Comparison of ENCODE assay signal across 16 cellular contexts in genomic region chr2:125371867-125372266, GRCh38.
A peak's percentile ranks its signal among the peaks of the same experiment; 100 is the strongest.
DNase-seq lines count a peak whose midpoint lies in the region; ATAC-seq, FAIRE-seq and TF ChIP-seq lines count a peak whose summit lies in the region.
"Had no signal": no experiment of that assay in that cellular context is flagged by ENCODE, and none has a peak within 500 bp of the region (broad histone marks: within the 10 kb centered on the region; RNA-seq: fewer than 3 reads in every experiment).

No MANE protein-coding gene starts in this region.

- peak; percentile 53 for ATAC-seq in GM18907 (IDR thresholded peaks at IDR 0.05; ENCODE audit: unreplicated experiment)

- H3K9ac ChIP-seq in MM.1S (ENCODE audit: low read length): no peak overlapping the region
- H3K9ac ChIP-seq: KMS-11 had no signal

- TF ChIP-seq CTCF in MM.1S (IDR thresholded peaks at IDR 0.05; ENCODE audit: low read length): no peak

- no peaks in the 10 kb centered on the region for H3K79me2 ChIP-seq in MM.1S (ENCODE audit: low read length)

- H3K4me3 ChIP-seq in MM.1S (ENCODE audit: low read length): no peak overlapping the region

- FAIRE-seq in GM12891 (lab: Jason Lieb, UNC): no peak
- FAIRE-seq: D721Med, G401.6, H1 had no signal

- no peak for TF ChIP-seq POLR2A in GM12891 (IDR thresholded peaks at IDR 0.05; ENCODE audit: low read depth, low read length)

- H3K9me3 ChIP-seq in MM.1S (replicated peaks; ENCODE audit: insufficient read depth, low read length): no peaks in the 10 kb centered on the region
- H3K9me3 ChIP-seq: BE2C, Caco-2 had no signal

- H3K4me2 ChIP-seq in MM.1S (ENCODE audit: low read depth, low read length): no peak overlapping the region
- H3K4me2 ChIP-seq: KMS-11 had no signal

- H3K4me1 ChIP-seq in MM.1S (ENCODE audit: low read length): 0 out of 2 replicates have a peak, but pooled peaks cover 2% of the 10 kb centered on the region
- H3K4me1 ChIP-seq: BE2C, Caco-2 had no signal

- H3K36me3 ChIP-seq in MM.1S (replicated peaks; ENCODE audit: insufficient read depth, low read length): no peaks in the 10 kb centered on the region
- H3K36me3 ChIP-seq: BE2C had no signal

- no peaks in the 10 kb centered on the region for H3F3A ChIP-seq in MM.1S (ENCODE audit: insufficient read depth, low read length)

- H2AFZ ChIP-seq in MM.1S (ENCODE audit: low read length): no peak overlapping the region

- DNase-seq in GM12891 (ENCODE audit: insufficient read length, low spot score): peak; percentile 2
- peak; percentile 14 for DNase-seq in MM.1S
- DNase-seq in retina: no peak
- no peak for DNase-seq in SW 1271 (lab: John Stamatoyannopoulos, UW)
- no peak for DNase-seq in putamen (ENCODE audit: low spot score)
- DNase-seq: BE2C; C1 segment of cervical spinal cord; Caco-2; CD4-positive, CD25-positive, alpha-beta regulatory T cell; CD8-positive, alpha-beta memory T cell; H9 had no signal

- no peaks in the 10 kb centered on the region for H3K9me2 ChIP-seq in MM.1S (replicated peaks; ENCODE audit: insufficient read depth, low read length)

- no peaks in the 10 kb centered on the region for H3K27me3 ChIP-seq in MM.1S (replicated peaks; ENCODE audit: insufficient read depth, low read length)
- H3K27me3 ChIP-seq: BE2C had no signal

- no peak overlapping the region for H3K27ac ChIP-seq in MM.1S (ENCODE audit: low read length)
- H3K27ac ChIP-seq: KMS-11 had no signal

- no peaks in the 10 kb centered on the region for H4K20me1 ChIP-seq in MM.1S (ENCODE audit: insufficient read depth, low read length)

TF ChIP-seq in GM12891, 5 proteins besides CTCF, POLR2A, EP300 and RAD21:
- no peak for TF ChIP-seq SPI1 (IDR thresholded peaks at IDR 0.05; ENCODE audit: low read depth, low read length)
- TF ChIP-seq POLR2AphosphoS5 (IDR thresholded peaks at IDR 0.05; ENCODE audit: low read depth, low read length): no peak
- TF ChIP-seq PAX5 (IDR thresholded peaks at IDR 0.05; ENCODE audit: insufficient read depth, low read length, severe bottlenecking): no peak
- no peak for TF ChIP-seq TAF1 (IDR thresholded peaks at IDR 0.05; ENCODE audit: low read depth, low read length)
- TF ChIP-seq POU2F2 (IDR thresholded peaks at IDR 0.05; ENCODE audit: low read depth, low read length): no peak

Comparison
In these comparisons a context has a peak if more than half of its experiments do, and no peak if none do; other contexts are left out.
1. DNase-seq: peak in GM12891 (single experiment) and MM.1S (single experiment); none in retina (single experiment), SW 1271 (0 of 2) and putamen (single experiment).